Comparison of ENCODE assay signal across 15 cellular contexts in the genomic region with DNA sequence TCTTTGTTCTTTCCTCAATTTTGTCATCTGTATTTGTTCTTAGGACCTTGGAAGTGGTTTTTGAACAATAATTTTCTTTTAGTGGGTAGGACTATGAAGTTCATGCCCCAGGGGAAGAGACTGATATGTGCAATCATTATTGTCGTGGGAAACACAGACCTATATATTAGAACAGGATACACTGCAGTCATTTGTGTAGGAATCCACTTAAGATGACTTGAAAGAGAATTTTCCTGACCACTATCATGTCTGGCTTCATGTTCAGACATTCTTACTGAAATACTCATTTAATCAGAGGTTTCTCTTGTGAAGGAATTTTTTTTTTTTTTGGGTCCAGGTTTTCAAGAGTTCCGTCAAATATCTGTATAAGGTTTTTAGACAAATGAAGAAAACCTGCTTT.
DNase-seq lines count a peak whose midpoint lies in the region; ATAC-seq, FAIRE-seq and TF ChIP-seq lines count a peak whose summit lies in the region.
"Had no signal": no experiment of that assay in that cellular context is flagged by ENCODE, and none has a peak within 500 bp of the region (broad histone marks: within the 10 kb centered on the region; RNA-seq: fewer than 3 reads in every experiment).

No MANE protein-coding gene starts in this region.

- in situ Hi-C loops in SK-MEL-5 (cut with HindIII; ENCODE audit: low pct_unique_long_range_greater_than_20kb, low sequenced_read_pairs) = no loop called here

- 55% methylated on average over 2 of the region's 2 CpGs for WGBS in right lobe of liver (ENCODE audit: insufficient coverage, low coverage, low lambda C conversion rate, missing lambda C conversion rate)

- ATAC-seq in GM18858 (IDR thresholded peaks at IDR 0.05; ENCODE audit: unreplicated experiment) = no peak
- no peak for ATAC-seq in right lobe of liver
- no peak for ATAC-seq in GM19351 (IDR thresholded peaks at IDR 0.05; ENCODE audit: unreplicated experiment)

- H3K4me1 ChIP-seq in right lobe of liver = no peaks in the 10 kb centered on the region
- H3K4me1 ChIP-seq: BE2C, stomach had no signal

- H3K36me3 ChIP-seq in right lobe of liver = no peaks in the 10 kb centered on the region
- H3K36me3 ChIP-seq: BE2C, esophagus muscularis mucosa, stomach had no signal

- intact Hi-C loops in right lobe of liver (cut with DNase I) = no loop called here

- peak; percentile 89 for DNase-seq in COLO829 (ENCODE audit: low spot score)
- DNase-seq in SK-MEL-5 (ENCODE audit: low read depth, low spot score) = peak; percentile 89
- DNase-seq in fibroblast of gingiva (ENCODE audit: low read depth) = peak; percentile 13
- DNase-seq in non-pigmented ciliary epithelial cell (ENCODE audit: low read depth) = peak; percentile 86
- DNase-seq in GM19239 (ENCODE audit: insufficient read length, low spot score) = no peak
- no peak for DNase-seq in right lobe of liver
- DNase-seq: activated CD4-positive, alpha-beta T cell treated with anti-CD3 and anti-CD28 coated beads for 4 hours; BE2C; DMS79; NCI-H2029 treated with DMSO at 0.1 percent for 48 hours; occipital lobe; stomach had no signal

- no peak overlapping the region for H3K4me3 ChIP-seq in right lobe of liver
- H3K4me3 ChIP-seq: esophagus muscularis mucosa, stomach had no signal

- no peaks in the 10 kb centered on the region for H3K9me3 ChIP-seq in right lobe of liver
- H3K9me3 ChIP-seq: BE2C, esophagus muscularis mucosa, stomach had no signal

- no peak for FAIRE-seq in GM19239 (lab: Jason Lieb, UNC)

- no peak for TF ChIP-seq CTCF in right lobe of liver (IDR thresholded peaks at IDR 0.05)

- no peak overlapping the region for H3K27ac ChIP-seq in right lobe of liver
- H3K27ac ChIP-seq: esophagus muscularis mucosa, stomach had no signal

- TF ChIP-seq POLR2A in right lobe of liver (IDR thresholded peaks at IDR 0.05) = no peak

- no peaks in the 10 kb centered on the region for H3K27me3 ChIP-seq in right lobe of liver
- H3K27me3 ChIP-seq: BE2C, esophagus muscularis mucosa, stomach had no signal

Comparison
In these comparisons a context has a peak if more than half of its experiments do, and no peak if none do; other contexts are left out.
1. DNase-seq: peak in COLO829 (single experiment), SK-MEL-5 (single experiment), fibroblast of gingiva (single experiment) and non-pigmented ciliary epithelial cell (single experiment); none in GM19239 (single experiment) and right lobe of liver (0 of 3).